In the genomic region with DNA sequence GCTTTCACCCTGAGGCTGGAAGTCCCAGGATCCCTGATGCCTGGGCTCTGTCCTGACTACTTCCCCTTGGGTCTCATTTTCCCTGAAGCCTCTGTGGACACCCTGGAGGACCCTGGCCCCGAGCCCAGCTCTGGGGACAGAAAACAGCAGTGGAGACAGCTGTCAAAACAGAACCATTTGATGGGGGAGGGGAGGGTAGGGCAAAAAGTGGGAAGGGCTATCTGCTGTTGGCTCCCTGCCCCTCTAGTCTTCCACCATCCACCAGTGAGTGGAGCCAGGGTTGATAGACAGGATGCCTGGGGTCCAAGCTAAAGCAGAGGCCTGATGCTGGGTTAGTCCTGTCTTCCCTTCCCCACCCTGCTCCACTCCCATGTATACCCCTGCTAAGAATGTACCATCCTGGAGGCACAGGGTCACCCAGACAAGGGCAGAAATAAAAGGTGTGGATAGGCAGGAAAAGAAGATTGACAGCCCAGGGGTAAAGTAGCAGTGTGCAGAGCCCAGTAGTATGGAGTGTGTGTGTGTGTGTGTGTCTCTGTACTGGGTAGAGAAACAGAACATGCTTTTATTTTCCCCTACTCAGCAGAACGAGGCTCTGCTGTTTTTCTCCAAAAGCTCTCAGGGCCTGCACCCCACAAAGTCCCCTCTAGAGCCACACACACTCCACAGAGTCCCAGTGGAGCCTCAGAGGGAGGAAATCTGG, we compare ENCODE assay signal across 14 cellular contexts. TPM values are rescaled to one million over a fixed set of nuclear protein-coding genes. Genes with fewer than 3 reads are reported as not detected.
A peak's percentile ranks its signal among the peaks of the same experiment; 100 is the strongest.
DNase-seq lines count a peak whose midpoint lies in the region; ATAC-seq, FAIRE-seq and TF ChIP-seq lines count a peak whose summit lies in the region.
"Had no signal": no experiment of that assay in that cellular context is flagged by ENCODE, and none has a peak within 500 bp of the region (broad histone marks: within the 10 kb centered on the region; RNA-seq: fewer than 3 reads in every experiment).

No MANE protein-coding gene starts in this region.

- no TSS peak for BruUV-seq in A673 (replicated peaks; lab: Mats Ljungman, UMichigan)

- H3K4me1 Mint-ChIP-seq in nephron, result peaks cover 72% of the 10 kb centered on the region
- H3K4me1 Mint-ChIP-seq in CD4-positive, alpha-beta T cell (ENCODE audit: low read depth), result peaks cover 15% of the 10 kb centered on the region

- no peak overlapping the region for H2AFZ ChIP-seq in Loucy (ENCODE audit: low read length)

- no peak for DNase-seq in A673 (ENCODE audit: low spot score)
- no peak for DNase-seq in adipocyte (ENCODE audit: low read depth)
- no peak for DNase-seq in COLO829 (ENCODE audit: low spot score)
- DNase-seq in CD4-positive, alpha-beta T cell, result no peak
- no peak for DNase-seq in GM19239 (ENCODE audit: insufficient read length, low spot score)
- DNase-seq in AG08395 (ENCODE audit: low spot score), result no peak
- DNase-seq: activated CD8-positive, alpha-beta memory T cell treated with anti-CD3 and anti-CD28 coated beads for 24 hours; activated naive CD8-positive, alpha-beta T cell treated with anti-CD3 and anti-CD28 coated beads, Interleukin-2, amount 50 U/mL, for 24 hours; Kasumi-1; stimulated activated CD4-positive, alpha-beta T cell treated with anti-CD3 and anti-CD28 coated beads, Interleukin-12 subunit alpha, Interleukin-12 subunit beta, amount 100 ng/mL, for 4 hours had no signal

- peak overlapping the region; percentile 16 for H3K9ac ChIP-seq in Loucy (ENCODE audit: low read depth, low read length, poor library complexity, severe bottlenecking)
- peak overlapping the region; percentile 45 for H3K9ac ChIP-seq in adipocyte (ENCODE audit: low read length)

- CTCF ChIA-PET in A673 (lab: Charles Lee), result no interaction called here
- CTCF ChIA-PET in CD4-positive, alpha-beta T cell (lab: Charles Lee), result interaction anchor here (1.2 kb wide), 1 partner anchor 24 kb away, joined by 3 read pairs; no protein-coding TSS in a partner anchor

- H3K4me1 ChIP-seq in A673 (ENCODE audit: insufficient read depth, low read length, poor library complexity, severe bottlenecking) (peaks cover 40% of the 10 kb centered on the region), Loucy (ENCODE audit: insufficient read depth, low read length, poor library complexity, severe bottlenecking) (peaks cover 28% of the 10 kb centered on the region), adipocyte (ENCODE audit: control insufficient read depth, insufficient read depth, low read length) (peaks cover 60% of the 10 kb centered on the region)

- no peaks in the 10 kb centered on the region for H3K79me2 ChIP-seq in Loucy (ENCODE audit: insufficient read depth, low read length)

- TF ChIP-seq CTCF in A673 (conservative IDR thresholded peaks at IDR 0.05; ENCODE audit: low read depth, low read length) (no peak), Loucy (conservative IDR thresholded peaks at IDR 0.05; ENCODE audit: low read length) (no peak), nephron (IDR thresholded peaks at IDR 0.05; ENCODE audit: unreplicated experiment in 3 of 3) (no peak)
- TF ChIP-seq CTCF in CD4-positive, alpha-beta T cell (IDR thresholded peaks at IDR 0.05), result no peak

- H3K36me3 ChIP-seq in A673 (ENCODE audit: insufficient read depth, low read length, poor library complexity, severe bottlenecking) (no peaks in the 10 kb centered on the region), Loucy (ENCODE audit: insufficient read depth, low read length) (no peaks in the 10 kb centered on the region), adipocyte (ENCODE audit: control insufficient read depth, insufficient read depth, low read length, severe bottlenecking) (peaks cover 3% of the 10 kb centered on the region)

- peak overlapping the region in 2 of 3 experiments; percentile 4 to 37 for H3K4me3 Mint-ChIP-seq in nephron
- no peak overlapping the region for H3K4me3 Mint-ChIP-seq in CD4-positive, alpha-beta T cell
- H3K4me3 Mint-ChIP-seq: activated naive CD8-positive, alpha-beta T cell treated with anti-CD3 and anti-CD28 coated beads, Interleukin-2, amount 50 U/mL, for 24 hours; B cell had no signal

- H3K4me2 ChIP-seq in Loucy (ENCODE audit: low read depth, low read length, poor library complexity, severe bottlenecking), result no peak overlapping the region

- no peak for FAIRE-seq in GM19239 (lab: Jason Lieb, UNC)
- FAIRE-seq: H1 had no signal

- H3K27me3 ChIP-seq in A673 (replicated peaks; ENCODE audit: insufficient read depth, low read depth, low read length, poor library complexity) (no peaks in the 10 kb centered on the region), Loucy (ENCODE audit: insufficient read depth, low read length, poor library complexity, severe bottlenecking) (no peaks in the 10 kb centered on the region), adipocyte (replicated peaks; ENCODE audit: control insufficient read depth, insufficient read depth, low read length) (no peaks in the 10 kb centered on the region)
- no peaks in the 10 kb centered on the region for H3K27me3 ChIP-seq in CD4-positive, alpha-beta T cell (ENCODE audit: control insufficient read depth, insufficient read depth, low read length)

- no peaks in the 10 kb centered on the region for H3K9me3 ChIP-seq in A673 (ENCODE audit: low read depth, low read length, poor library complexity, severe bottlenecking)
- no peaks in the 10 kb centered on the region for H3K9me3 ChIP-seq in Loucy (ENCODE audit: insufficient read depth, low read depth, low read length)
- no peaks in the 10 kb centered on the region for H3K9me3 ChIP-seq in adipocyte (ENCODE audit: control insufficient read depth, low read length)
- no peaks in the 10 kb centered on the region for H3K9me3 ChIP-seq in CD4-positive, alpha-beta T cell (ENCODE audit: control insufficient read depth, low read length)

- H3K27me3 Mint-ChIP-seq in nephron (ENCODE audit: low read depth), result peaks cover 6% of the 10 kb centered on the region
- no peaks in the 10 kb centered on the region for H3K27me3 Mint-ChIP-seq in CD4-positive, alpha-beta T cell
- H3K27me3 Mint-ChIP-seq: B cell had no signal

- no peaks in the 10 kb centered on the region for H3F3A ChIP-seq in Loucy (ENCODE audit: low read depth)

- H3K36me3 Mint-ChIP-seq in nephron (ENCODE audit: low read depth), result peaks cover 7% of the 10 kb centered on the region
- no peaks in the 10 kb centered on the region for H3K36me3 Mint-ChIP-seq in CD4-positive, alpha-beta T cell (ENCODE audit: low read depth)

- peak overlapping the region; percentile 46 for H3K27ac ChIP-seq in A673 (ENCODE audit: low read depth, low read length, poor library complexity, severe bottlenecking)
- H3K27ac ChIP-seq in CD4-positive, alpha-beta T cell (ENCODE audit: low read depth, low read length), result no peak overlapping the region

- no peaks in the 10 kb centered on the region for H4K20me1 ChIP-seq in Loucy (ENCODE audit: insufficient read depth, low read length, poor library complexity, severe bottlenecking)

- H3K27ac Mint-ChIP-seq in nephron, result peak overlapping the region; percentile 49 to 88 (median 86)
- H3K27ac Mint-ChIP-seq in CD4-positive, alpha-beta T cell, result no peak overlapping the region
- H3K27ac Mint-ChIP-seq: B cell had no signal

- intact Hi-C loops in A673 (cut with micrococcal nuclease; ENCODE audit: unreplicated experiment), result loop anchor here (10.0 kb wide), 1 partner anchor 390 kb away; a partner anchor contains a TSS
- intact Hi-C loops in CD4-positive, alpha-beta T cell (cut with DNase I, micrococcal nuclease), result loop anchor here in 1 of 2 experiments (5.0 kb wide), 1 partner anchor 37 kb away; no protein-coding TSS in a partner anchor

- H3K4me3 ChIP-seq in A673 (ENCODE audit: low read depth, low read length, poor library complexity, severe bottlenecking), result no peak overlapping the region
- H3K4me3 ChIP-seq in Loucy (ENCODE audit: low read length, poor library complexity, severe bottlenecking), result no peak overlapping the region
- no peak overlapping the region for H3K4me3 ChIP-seq in adipocyte (ENCODE audit: low read length)

- ATAC-seq in CD4-positive, alpha-beta T cell (ENCODE audit: poor library complexity), result no peak

- H3K9me2 ChIP-seq in Loucy (replicated peaks; ENCODE audit: low read depth, low read length), result no peaks in the 10 kb centered on the region

- H3K9me3 Mint-ChIP-seq in nephron, result no peaks in the 10 kb centered on the region
- no peaks in the 10 kb centered on the region for H3K9me3 Mint-ChIP-seq in CD4-positive, alpha-beta T cell
- H3K9me3 Mint-ChIP-seq: activated naive CD8-positive, alpha-beta T cell treated with anti-CD3 and anti-CD28 coated beads, Interleukin-2, amount 50 U/mL, for 24 hours had no signal

- POLR2A ChIA-PET in A673 (lab: Charles Lee; ENCODE audit: low non-redundant PET), result no interaction called here
- POLR2A ChIA-PET in CD4-positive, alpha-beta T cell (lab: Charles Lee), result no interaction called here

RNA-seq across cellular contexts. Expression of a gene that starts 9.8 kb away (rescaled TPM):
- total RNA-seq in A673 (2021), result 17.5 and 26.8 TPM in 2 replicates
- total RNA-seq in CD4-positive, alpha-beta T cell, result 1 to 10 TPM; 3.8 to 4.7 TPM

RNA-seq across cellular contexts. Expression of a gene that starts 10.4 kb away (rescaled TPM):
- total RNA-seq in A673 (2021), result not detected in 2 replicates
- under 1 TPM; 0.27 to 0.53 TPM for total RNA-seq in CD4-positive, alpha-beta T cell
- total RNA-seq: B cell, H1 had no signal

RNA-seq across cellular contexts. Expression of a gene that starts 44.4 kb away (rescaled TPM):
- total RNA-seq in A673 (2021), result 96.8 and 108 TPM in 2 replicates
- total RNA-seq in CD4-positive, alpha-beta T cell, result 100 to 1,000 TPM; 143 to 159 TPM

RNA-seq across cellular contexts. Expression of a gene that starts 49.8 kb away (rescaled TPM):
- total RNA-seq in A673 (2021), result 169 and 187 TPM in 2 replicates
- total RNA-seq in CD4-positive, alpha-beta T cell, result 10 to 100 TPM; 31.2 to 33.9 TPM
